Comparison of ENCODE assay signal across 31 cellular contexts in genomic region chr16:20216818-20217217, GRCh38.
"Had no signal": no experiment of that assay in that cellular context is flagged by ENCODE, and none has a peak within 500 bp of the region (broad histone marks: within the 10 kb centered on the region; RNA-seq: fewer than 3 reads in every experiment).

No MANE protein-coding gene starts in this region.

- H3K36me3 Mint-ChIP-seq: activated CD4-positive, alpha-beta memory T cell treated with anti-CD3 and anti-CD28 coated beads for 36 hours; activated naive CD4-positive, alpha-beta T cell treated with anti-CD3 and anti-CD28 coated beads, Interleukin-2, amount 10 ng/mL, durations not matched to agents 7 days and 5 days; activated naive CD8-positive, alpha-beta T cell; brain; T-cell had no signal

- H3K4me2 ChIP-seq: SK-N-SH had no signal

- DNase-seq: activated B cell treated with CpG ODN at 0.5 μM for 24 hours; activated CD4-positive, alpha-beta memory T cell treated with anti-CD3 and anti-CD28 coated beads for 36 hours; activated CD4-positive, alpha-beta T cell treated with anti-CD3 and anti-CD28 coated beads for 4 hours; activated CD4-positive, alpha-beta T cell treated with anti-CD3 and anti-CD28 coated beads, Interleukin-2, amount 50 U/mL, for 1 hour; activated CD4-positive, CD25-positive, alpha-beta regulatory T cell treated with anti-CD3 and anti-CD28 coated beads, Interleukin-2, amount 50 U/mL, for 72 hours; activated CD8-positive, alpha-beta memory T cell treated with anti-CD3 and anti-CD28 coated beads, Interleukin-2, amount 50 U/mL, for 4 hours; activated effector memory CD4-positive, alpha-beta T cell treated with Interleukin-2 at 50 U/mL for 16 hours; activated naive CD4-positive, alpha-beta T cell treated with anti-CD3 and anti-CD28 coated beads, Interleukin-2, amount 10 ng/mL, durations not matched to agents 7 days and 5 days; activated naive CD8-positive, alpha-beta T cell treated with anti-CD3 and anti-CD28 coated beads, Interleukin-2, amount 50 U/mL, for 24 hours; activated T-cell treated with anti-CD3 and anti-CD28 coated beads, Interleukin-2, amount 50 U/mL, for 48 hours; anterior cingulate cortex; central memory CD4-positive, alpha-beta T cell; Karpas-422; NCI-H1092; NCI-H1436 treated with DMSO at 0.1 percent for 48 hours; NCI-H1694 treated with DMSO at 0.1 percent for 48 hours; NCI-H2029; NCI-H345; NCI-H524 treated with DMSO at 0.1 percent for 48 hours; NK-92 treated with Interleukin-12 subunit alpha and Interleukin-12 subunit beta, amount 100 ng/mL, for 24 hours; PC-3; Peyer's patch; RPMI8226; SHP77 treated with DMSO at 0.1 percent for 48 hours; SK-N-SH; T-cell; T-helper 17 cell had no signal

- H3K9me3 ChIP-seq: Peyer's patch, SK-N-SH had no signal

- H3K27me3 Mint-ChIP-seq: activated naive CD4-positive, alpha-beta T cell treated with anti-CD3 and anti-CD28 coated beads, Interleukin-2, amount 10 ng/mL, durations not matched to agents 7 days and 5 days; T-helper 17 cell had no signal

- H3K9ac ChIP-seq: SK-N-SH had no signal

- H3K27me3 ChIP-seq: Peyer's patch, SJSA1 had no signal

- ATAC-seq: activated naive CD8-positive, alpha-beta T cell treated with anti-CD3 and anti-CD28 coated beads, Interleukin-2, amount 50 U/mL, for 24 hours; PC-3; T-cell; T-helper 17 cell had no signal

- H3K27ac ChIP-seq: Peyer's patch, SJSA1, VCaP had no signal

- H3K4me3 Mint-ChIP-seq: activated B cell treated with CpG ODN at 0.5 μM for 24 hours; activated CD4-positive, alpha-beta memory T cell treated with anti-CD3 and anti-CD28 coated beads for 36 hours; activated naive CD4-positive, alpha-beta T cell treated with anti-CD3 and anti-CD28 coated beads, Interleukin-2, amount 10 ng/mL, durations not matched to agents 7 days and 5 days; activated naive CD8-positive, alpha-beta T cell; activated naive CD8-positive, alpha-beta T cell treated with anti-CD3 and anti-CD28 coated beads, Interleukin-2, amount 50 U/mL, for 24 hours; brain; T-cell; T-helper 17 cell had no signal

- H3K4me3 ChIP-seq: Peyer's patch, SJSA1 had no signal

- H3K27ac Mint-ChIP-seq: activated B cell treated with CpG ODN at 0.5 μM for 24 hours; activated CD4-positive, alpha-beta memory T cell treated with anti-CD3 and anti-CD28 coated beads for 36 hours; activated naive CD4-positive, alpha-beta T cell treated with anti-CD3 and anti-CD28 coated beads, Interleukin-2, amount 10 ng/mL, durations not matched to agents 7 days and 5 days; activated naive CD8-positive, alpha-beta T cell; activated naive CD8-positive, alpha-beta T cell treated with anti-CD3 and anti-CD28 coated beads, Interleukin-2, amount 50 U/mL, for 24 hours; brain; T-cell; T-helper 17 cell had no signal

- H3K4me1 ChIP-seq: Peyer's patch, SJSA1 had no signal

- H3K36me3 ChIP-seq: Peyer's patch, SJSA1 had no signal

- H3K4me1 Mint-ChIP-seq: activated B cell treated with CpG ODN at 0.5 μM for 24 hours; activated naive CD4-positive, alpha-beta T cell treated with anti-CD3 and anti-CD28 coated beads, Interleukin-2, amount 10 ng/mL, durations not matched to agents 7 days and 5 days; activated naive CD8-positive, alpha-beta T cell treated with anti-CD3 and anti-CD28 coated beads, Interleukin-2, amount 50 U/mL, for 24 hours; T-cell; T-helper 17 cell had no signal
